ENCODE assay signal across 9 cellular contexts in the genomic region with DNA sequence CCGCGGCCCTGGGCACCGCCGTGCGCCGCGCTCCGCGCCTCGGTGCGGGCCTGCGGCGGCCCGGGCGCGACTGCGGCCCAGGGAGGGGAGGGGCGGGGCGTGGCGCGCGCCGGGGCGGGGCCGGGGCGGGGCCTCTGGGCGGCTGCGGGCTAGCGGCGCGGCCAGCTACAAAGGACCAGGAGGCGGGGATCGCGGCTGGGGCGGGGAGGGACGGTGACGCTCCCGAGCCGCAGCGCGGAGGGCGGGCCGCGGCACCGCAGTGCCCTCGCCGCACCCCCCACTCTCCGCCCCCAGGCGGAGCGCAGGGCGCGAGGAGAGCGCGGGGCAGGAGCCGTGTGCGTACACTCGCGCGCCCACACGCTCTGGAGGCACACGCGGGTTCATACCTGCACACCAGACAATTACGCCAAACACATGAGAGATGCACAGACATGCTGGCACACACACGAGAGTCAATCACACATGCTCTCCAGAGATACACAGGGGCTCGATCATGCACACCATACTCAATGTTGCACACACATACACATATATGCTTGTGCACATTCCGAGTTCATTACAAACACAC. TPM values are rescaled to one million over a fixed set of nuclear protein-coding genes. Genes with fewer than 3 reads are reported as not detected.
DNase-seq lines count a peak whose midpoint lies in the region; ATAC-seq lines count a peak whose summit lies in the region.
"Had no signal": no experiment of that assay in that cellular context is flagged by ENCODE, and none has a peak within 500 bp of the region (broad histone marks: within the 10 kb centered on the region; RNA-seq: fewer than 3 reads in every experiment).

A gene (minus strand): TSS at position 74 of the 568 bp plus-strand sequence. CDS start 117 bp downstream, outside the sequence.

- intact Hi-C loops in Right ventricle myocardium inferior (cut with DNase I): no loop called here
- intact Hi-C loops in cardiac septum (cut with DNase I): no loop called here

- DNase-seq in Right ventricle myocardium inferior (ENCODE audit: missing footprints): no peak
- no peak for DNase-seq in cardiac septum (ENCODE audit: low spot score)
- no peak for DNase-seq in SK-N-MC (ENCODE audit: low read depth, low spot score)
- peak; percentile 95 for DNase-seq in iPS-NIHi7 (ENCODE audit: extremely low spot score)
- DNase-seq in SHP77 treated with DMSO at 0.1 percent for 48 hours (lab: John Stamatoyannopoulos, UW): no peak
- DNase-seq in activated CD4-positive, alpha-beta T cell treated with anti-CD3 and anti-CD28 coated beads for 1 hour: no peak
- DNase-seq in SIG-M5 (lab: John Stamatoyannopoulos, UW): no peak

- H3K27ac ChIP-seq in SK-N-MC: no peak within 1 kb of the TSS
- H3K27ac ChIP-seq: C4-2B had no signal

- ATAC-seq in Right ventricle myocardium inferior: peak; percentile 57
- no peak for ATAC-seq in GM18502 (IDR thresholded peaks at IDR 0.05; ENCODE audit: poor library complexity, unreplicated experiment)

- H3K4me3 ChIP-seq in SK-N-MC: peak within 1 kb of the TSS; percentile 63

- no peak within 1 kb of the TSS for H3K9ac ChIP-seq in SK-N-MC (ENCODE audit: insufficient read length)

- no peaks in the 10 kb centered on the region for H3K9me3 ChIP-seq in SK-N-MC (ENCODE audit: low read depth, low read length)

- no peaks in the 10 kb centered on the region for H3K36me3 ChIP-seq in SK-N-MC (ENCODE audit: insufficient read depth, low read length)

RNA-seq across cellular contexts. Expression of the gene that starts here (rescaled TPM):
- total RNA-seq in Right ventricle myocardium inferior: 1.5 TPM
- total RNA-seq in cardiac septum: 1.9 TPM
